In the genomic region with DNA sequence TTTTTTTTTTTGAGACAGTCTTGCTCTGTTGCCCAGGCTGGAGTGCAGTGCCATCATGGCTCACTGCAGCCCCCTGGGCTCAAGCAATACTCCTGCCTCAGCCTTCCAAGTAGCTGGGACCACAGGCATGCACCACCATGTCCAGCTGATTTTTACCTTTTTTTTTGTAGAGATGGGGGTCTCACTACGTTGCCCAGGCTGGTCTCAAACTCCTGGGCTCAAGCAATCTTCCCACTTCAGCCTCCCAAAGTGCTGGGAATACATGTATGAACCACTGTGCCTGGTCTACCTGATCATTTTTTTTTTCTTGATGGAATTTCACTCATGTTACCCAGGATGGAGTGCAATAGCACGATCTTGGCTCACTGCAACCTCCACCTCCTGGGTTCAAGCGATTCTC, we compare ENCODE assay signal across 7 cellular contexts. TPM values are rescaled to one million over a fixed set of nuclear protein-coding genes. Genes with fewer than 3 reads are reported as not detected.
"Had no signal": no experiment of that assay in that cellular context is flagged by ENCODE, and none has a peak within 500 bp of the region (broad histone marks: within the 10 kb centered on the region; RNA-seq: fewer than 3 reads in every experiment).

No MANE protein-coding gene starts in this region.

RNA-seq across cellular contexts. Expression of a gene that starts 22.0 kb away (rescaled TPM):
- total RNA-seq: activated B cell treated with CpG ODN at 0.5 μM for 24 hours; activated CD8-positive, alpha-beta memory T cell treated with anti-CD3 and anti-CD28 coated beads, Interleukin-2, amount 10 ng/mL, durations not matched to agents 7 days and 5 days; activated CD8-positive, alpha-beta T cell treated with anti-CD3 and anti-CD28 coated beads for 36 hours; ascending aorta; T-helper 1 cell treated with Interleukin-12 subunit alpha and Interleukin-12 subunit beta and Interleukin-4 antibody, amounts not matched to agents 30 ng/mL and 1 ng/mL, for 36 hours; T-helper 17 cell; T-helper 2 cell treated with Interferon-gamma antibody and Interleukin-4, amounts not matched to agents 100 ng/mL and 5 ng/mL, for 36 hours had no signal
